Comparison of ENCODE assay signal across 14 cellular contexts in genomic region chr1:43069481-43070050, GRCh38.
A peak's percentile ranks its signal among the peaks of the same experiment; 100 is the strongest.
DNase-seq lines count a peak whose midpoint lies in the region; ATAC-seq, FAIRE-seq and TF ChIP-seq lines count a peak whose summit lies in the region.
"Had no signal": no experiment of that assay in that cellular context is flagged by ENCODE, and none has a peak within 500 bp of the region (broad histone marks: within the 10 kb centered on the region; RNA-seq: fewer than 3 reads in every experiment).

No MANE protein-coding gene starts in this region.

- H3K9ac ChIP-seq in mammary epithelial cell (ENCODE audit: insufficient read depth, low read length) = no peak overlapping the region

- H3K4me1 ChIP-seq in mammary epithelial cell (ENCODE audit: insufficient read depth, low read length) (peaks cover 11% of the 10 kb centered on the region), breast epithelium (peaks cover 0 to 4% of the 10 kb centered on the region in 2 donors)
- peaks cover 5% of the 10 kb centered on the region in 2 donors for H3K4me1 ChIP-seq in naive thymus-derived CD4-positive, alpha-beta T cell (ENCODE audit: control insufficient read depth in 2 of 2, insufficient read depth in 2 of 2, low read length in 2 of 2)

- TF ChIP-seq POLR2A in breast epithelium (IDR thresholded peaks at IDR 0.05) = no peak

- H3K4me3 Mint-ChIP-seq in naive thymus-derived CD4-positive, alpha-beta T cell = peak overlapping the region in 7 of 10 donors; percentile 23 to 64 (median 53)

- H3K4me2 ChIP-seq in mammary epithelial cell (ENCODE audit: insufficient read depth, low read depth, low read length) = no peak overlapping the region

- H3K27ac ChIP-seq in mammary epithelial cell (ENCODE audit: insufficient read depth, low read depth, low read length) (no peak overlapping the region), breast epithelium (no peak overlapping the region), coronary artery (peak overlapping the region in 1 of 2 donors; percentile 28)
- no peak overlapping the region for H3K27ac ChIP-seq in naive thymus-derived CD4-positive, alpha-beta T cell (ENCODE audit: low read depth, low read length)
- H3K27ac ChIP-seq: SK-N-MC, upper lobe of right lung had no signal

- POLR2A ChIA-PET in naive thymus-derived CD4-positive, alpha-beta T cell (lab: Charles Lee) = no interaction called here

- no peaks in the 10 kb centered on the region for H3K9me3 Mint-ChIP-seq in naive thymus-derived CD4-positive, alpha-beta T cell

- no peak overlapping the region for H3K4me3 ChIP-seq in mammary epithelial cell (replicated peaks in 1 of 3; ENCODE audit: insufficient read depth in 1 of 3, low read depth in 2 of 3, low read length in 3 of 3)
- H3K4me3 ChIP-seq in breast epithelium = no peak overlapping the region
- H3K4me3 ChIP-seq in naive thymus-derived CD4-positive, alpha-beta T cell (ENCODE audit: low read length) = no peak overlapping the region
- no peak overlapping the region for H3K4me3 ChIP-seq in coronary artery
- H3K4me3 ChIP-seq: SK-N-MC, upper lobe of right lung had no signal

- no peaks in the 10 kb centered on the region for H3K9me3 ChIP-seq in mammary epithelial cell (replicated peaks; ENCODE audit: insufficient read depth, low read length)
- no peaks in the 10 kb centered on the region for H3K9me3 ChIP-seq in breast epithelium
- no peaks in the 10 kb centered on the region for H3K9me3 ChIP-seq in naive thymus-derived CD4-positive, alpha-beta T cell (ENCODE audit: control insufficient read depth in 2 of 3, low read length in 3 of 3)
- H3K9me3 ChIP-seq: upper lobe of right lung had no signal

- in situ Hi-C loops in mammary epithelial cell (cut with MboI; ENCODE audit: low sequenced_read_pairs in 2 of 2) = loop anchor here (5.0 to 10.0 kb wide), 5 partner anchors 112 to 295 kb away; partner anchors contain the start of genes SLC2A1 (in 1 of the 2) and TMEM269 (in 1 of the 2)

- WGBS in mammary epithelial cell (ENCODE audit: low coverage, missing lambda C conversion rate) = 82% methylated on average over 4 of the region's 12 CpGs

- no peaks in the 10 kb centered on the region for H4K20me1 ChIP-seq in mammary epithelial cell (ENCODE audit: insufficient read depth, low read length)

- FAIRE-seq in urothelium cell line (lab: Jason Lieb, UNC) = peak; percentile 23
- FAIRE-seq: frontal cortex had no signal

- peak overlapping the region; percentile 6 for H2AFZ ChIP-seq in mammary epithelial cell (ENCODE audit: low read depth, low read length)

- CTCF ChIA-PET in mammary epithelial cell (lab: Charles Lee; ENCODE audit: low non-redundant PET) = no interaction called here
- CTCF ChIA-PET in naive thymus-derived CD4-positive, alpha-beta T cell (lab: Charles Lee) = interaction anchor here (8.3 kb wide), 1 partner anchor 155 kb away, joined by 288 read pairs; no protein-coding TSS in a partner anchor

- dilution Hi-C loops in mammary epithelial cell (cut with HindIII; ENCODE audit: low sequenced_read_pairs) = loop anchor here (10.0 kb wide), 1 partner anchor 155 kb away; no protein-coding TSS in a partner anchor

- TF ChIP-seq CTCF in mammary epithelial cell (conservative IDR thresholded peaks at IDR 0.05 in 1 of 2, IDR thresholded peaks at IDR 0.05 in 1 of 2; ENCODE audit: extremely low read depth in 1 of 2, insufficient read depth in 1 of 2, low read depth in 1 of 2, low read length in 2 of 2) (no peak), breast epithelium (IDR thresholded peaks at IDR 0.05) (no peak), coronary artery (IDR thresholded peaks at IDR 0.05) (no peak)

- H3K79me2 ChIP-seq in mammary epithelial cell (ENCODE audit: insufficient read depth, low read length) = no peaks in the 10 kb centered on the region

- ATAC-seq in naive thymus-derived CD4-positive, alpha-beta T cell = no peak
- ATAC-seq: upper lobe of right lung had no signal

- peaks cover 0 to 8% (median 0%) of the 10 kb centered on the region in 5 donors for H3K27me3 Mint-ChIP-seq in naive thymus-derived CD4-positive, alpha-beta T cell

- H3K36me3 Mint-ChIP-seq in naive thymus-derived CD4-positive, alpha-beta T cell = no peaks in the 10 kb centered on the region

- intact Hi-C loops in mammary epithelial cell (cut with micrococcal nuclease) (no loop called here), breast epithelium (cut with DNase I; ENCODE audit: low total_unique reads) (no loop called here)
- intact Hi-C loops in naive thymus-derived CD4-positive, alpha-beta T cell (cut with micrococcal nuclease) = no loop called here

- no peaks in the 10 kb centered on the region for H3K36me3 ChIP-seq in mammary epithelial cell (ENCODE audit: insufficient read depth, low read length)
- H3K36me3 ChIP-seq in breast epithelium = no peaks in the 10 kb centered on the region
- no peaks in the 10 kb centered on the region for H3K36me3 ChIP-seq in naive thymus-derived CD4-positive, alpha-beta T cell (ENCODE audit: control insufficient read depth in 2 of 3, insufficient read depth in 3 of 3, low read length in 3 of 3)
- H3K36me3 ChIP-seq: upper lobe of right lung had no signal

- no TSS peak for BruUV-seq in mammary epithelial cell (replicated peaks; lab: Mats Ljungman, UMichigan)

- peak overlapping the region in 2 of 9 donors; percentile 33 to 38 for H3K27ac Mint-ChIP-seq in naive thymus-derived CD4-positive, alpha-beta T cell

- H3K27me3 ChIP-seq in mammary epithelial cell (ENCODE audit: insufficient read depth, low read length) (no peaks in the 10 kb centered on the region), breast epithelium (no peaks in the 10 kb centered on the region)
- no peaks in the 10 kb centered on the region for H3K27me3 ChIP-seq in naive thymus-derived CD4-positive, alpha-beta T cell (ENCODE audit: control insufficient read depth in 2 of 2, insufficient read depth in 2 of 2, low read length in 2 of 2)

- peaks cover 6 to 16% (median 11%) of the 10 kb centered on the region in 7 donors for H3K4me1 Mint-ChIP-seq in naive thymus-derived CD4-positive, alpha-beta T cell

- DNase-seq in mammary epithelial cell (no peak), breast epithelium (ENCODE audit: low spot score in 2 of 2) (no peak), ecto neural progenitor cell (ENCODE audit: low spot score) (peak; percentile 56), urothelium cell line (ENCODE audit: low spot score) (no peak), NCI-H526 treated with DMSO at 0.1 percent for 48 hours (lab: John Stamatoyannopoulos, UW) (no peak), EL (no peak), coronary artery (ENCODE audit: low spot score) (no peak)
- DNase-seq in naive thymus-derived CD4-positive, alpha-beta T cell = no peak
- DNase-seq: activated T-cell treated with anti-CD3 and anti-CD28 coated beads for 4 hours; amniotic stem cell; effector CD4-positive, alpha-beta T cell; upper lobe of right lung had no signal
